22 cellular contexts compared by ENCODE assay signal in the genomic region with DNA sequence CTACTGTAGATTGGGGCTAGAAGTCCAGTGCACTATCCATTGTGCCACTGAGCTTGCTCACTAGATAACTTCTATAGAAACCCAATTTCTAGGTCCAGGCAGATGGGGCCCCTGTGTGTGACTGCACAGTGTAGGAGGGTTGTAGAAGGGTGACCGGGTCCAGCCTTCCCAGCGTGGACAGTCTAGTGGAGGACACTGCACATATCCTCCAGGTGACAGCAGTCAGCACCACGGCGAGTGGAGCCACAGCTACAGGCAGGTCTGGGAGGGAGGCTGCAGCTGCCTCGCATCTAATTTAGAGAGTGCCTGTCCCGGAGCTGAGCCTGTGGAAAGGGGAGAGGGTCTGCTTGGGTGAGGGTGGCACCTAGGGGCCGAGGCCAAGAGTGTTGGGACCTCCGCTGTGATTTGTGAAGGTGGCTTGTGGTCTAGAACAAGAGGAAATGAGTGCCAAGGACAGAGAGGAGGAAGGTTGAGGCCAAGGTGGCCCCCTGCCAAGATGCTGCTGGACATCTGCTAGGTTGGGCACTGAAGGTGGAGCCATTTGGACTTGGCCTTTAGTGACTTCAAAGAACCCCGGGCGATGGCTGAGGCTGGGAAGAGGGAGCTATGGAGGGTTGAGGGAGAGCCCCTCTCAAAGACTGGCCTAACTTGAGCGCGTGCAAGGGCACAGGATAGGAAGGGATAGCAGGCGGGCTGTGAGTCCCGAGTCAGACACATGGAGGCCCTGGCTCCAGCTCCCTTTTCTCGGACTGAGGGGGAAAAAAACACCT. TPM values are rescaled to one million over a fixed set of nuclear protein-coding genes. Genes with fewer than 3 reads are reported as not detected.
DNase-seq lines count a peak whose midpoint lies in the region; ATAC-seq and TF ChIP-seq lines count a peak whose summit lies in the region.
"Had no signal": no experiment of that assay in that cellular context is flagged by ENCODE, and none has a peak within 500 bp of the region (broad histone marks: within the 10 kb centered on the region; RNA-seq: fewer than 3 reads in every experiment).

No MANE protein-coding gene starts in this region.

- H3F3A ChIP-seq in neural progenitor cell (ENCODE audit: low read depth), result no peaks in the 10 kb centered on the region

- H3K4me1 Mint-ChIP-seq in Calu3 (ENCODE audit: low read depth, unreplicated experiment) (no peaks in the 10 kb centered on the region), neural progenitor cell (peaks cover 2% of the 10 kb centered on the region)

- no peaks in the 10 kb centered on the region for H3K79me2 ChIP-seq in neural progenitor cell (ENCODE audit: low read depth)

- intact Hi-C loops in Calu3 (cut with micrococcal nuclease; ENCODE audit: unreplicated experiment), result no loop called here

- no peak overlapping the region for H3K9ac ChIP-seq in neural progenitor cell

- H3K36me3 ChIP-seq in H7 (replicated peaks; ENCODE audit: control insufficient read depth, insufficient read depth, low read length) (peaks cover 5% of the 10 kb centered on the region), neural progenitor cell (no peaks in the 10 kb centered on the region)
- H3K36me3 ChIP-seq: thoracic aorta had no signal

- BruUV-seq in Calu3 (replicated peaks; lab: Mats Ljungman, UMichigan), result no TSS peak

- H3K4me1 ChIP-seq in neural progenitor cell, result no peaks in the 10 kb centered on the region
- H3K4me1 ChIP-seq: body of pancreas, heart right ventricle, lower lobe of right lung had no signal

- H4K20me1 ChIP-seq in neural progenitor cell (ENCODE audit: low read depth), result peaks cover 8% of the 10 kb centered on the region

- ATAC-seq in GM21360 (IDR thresholded peaks at IDR 0.05; ENCODE audit: unreplicated experiment), result no peak
- no peak for ATAC-seq in activated CD4-positive, CD25-positive, alpha-beta regulatory T cell treated with anti-CD3 and anti-CD28 coated beads, Interleukin-2, amount 50 U/mL, for 24 hours
- ATAC-seq: activated CD8-positive, alpha-beta T cell treated with anti-CD3 and anti-CD28 coated beads, Interleukin-2, amount 10 ng/mL, durations not matched to agents 7 days and 5 days; activated T-cell treated with anti-CD3 and anti-CD28 coated beads, Interleukin-2, amount 50 U/mL, for 72 hours; body of pancreas; right cardiac atrium had no signal

- TF ChIP-seq CTCF in Calu3 (IDR thresholded peaks at IDR 0.05; ENCODE audit: unreplicated experiment) (no peak), neural progenitor cell (IDR thresholded peaks at IDR 0.05) (no peak)

- no peaks in the 10 kb centered on the region for H3K9me3 ChIP-seq in neural progenitor cell (ENCODE audit: low read depth)
- H3K9me3 ChIP-seq: body of pancreas, heart right ventricle, lower lobe of right lung, thoracic aorta had no signal

- no peak overlapping the region for H2AFZ ChIP-seq in neural progenitor cell (replicated peaks)

- H3K4me3 ChIP-seq in H7 (ENCODE audit: insufficient read depth, low read depth, low read length) (no peak overlapping the region), neural progenitor cell (no peak overlapping the region)
- H3K4me3 ChIP-seq: body of pancreas, heart right ventricle, lower lobe of right lung, thoracic aorta had no signal

- H3K27me3 Mint-ChIP-seq in Calu3 (ENCODE audit: unreplicated experiment), result no peaks in the 10 kb centered on the region
- peaks cover 2% of the 10 kb centered on the region for H3K27me3 Mint-ChIP-seq in neural progenitor cell (ENCODE audit: insufficient read depth, low read depth)
- H3K27me3 Mint-ChIP-seq: CD4-positive, alpha-beta memory T cell had no signal

- H3K36me3 Mint-ChIP-seq in Calu3 (ENCODE audit: insufficient read depth, unreplicated experiment) (peaks cover 22% of the 10 kb centered on the region), neural progenitor cell (peaks cover 25% of the 10 kb centered on the region)

- no peaks in the 10 kb centered on the region for H3K9me3 Mint-ChIP-seq in Calu3 (ENCODE audit: low read depth, unreplicated experiment)
- no peaks in the 10 kb centered on the region for H3K9me3 Mint-ChIP-seq in neural progenitor cell
- H3K9me3 Mint-ChIP-seq: activated T-cell treated with anti-CD3 and anti-CD28 coated beads, Interleukin-2, amount 50 U/mL, for 72 hours; T-helper 2 cell treated with Interferon-gamma antibody and Interleukin-4, amounts not matched to agents 5 μg/mL and 100 μg/mL, for 36 hours had no signal

- no peaks in the 10 kb centered on the region for H3K27me3 ChIP-seq in H7 (ENCODE audit: control insufficient read depth, insufficient read depth, low read length)
- no peaks in the 10 kb centered on the region for H3K27me3 ChIP-seq in neural progenitor cell
- H3K27me3 ChIP-seq: body of pancreas, heart right ventricle had no signal

- no peak overlapping the region for H3K4me2 ChIP-seq in neural progenitor cell

- peak overlapping the region; percentile 60 for H3K27ac Mint-ChIP-seq in Calu3 (ENCODE audit: unreplicated experiment)
- peak overlapping the region; percentile 74 for H3K27ac Mint-ChIP-seq in neural progenitor cell
- H3K27ac Mint-ChIP-seq: activated CD8-positive, alpha-beta T cell treated with anti-CD3 and anti-CD28 coated beads, Interleukin-2, amount 10 ng/mL, durations not matched to agents 7 days and 5 days; activated T-cell treated with anti-CD3 and anti-CD28 coated beads, Interleukin-2, amount 50 U/mL, for 72 hours; T-helper 2 cell treated with Interferon-gamma antibody and Interleukin-4, amounts not matched to agents 5 μg/mL and 100 μg/mL, for 36 hours had no signal

- CTCF ChIA-PET in Calu3 (lab: Charles Lee), result no interaction called here

- H3K4me3 Mint-ChIP-seq in Calu3 (ENCODE audit: low read depth, unreplicated experiment) (no peak overlapping the region), neural progenitor cell (no peak overlapping the region)
- H3K4me3 Mint-ChIP-seq: activated CD8-positive, alpha-beta T cell treated with anti-CD3 and anti-CD28 coated beads, Interleukin-2, amount 10 ng/mL, durations not matched to agents 7 days and 5 days; activated T-cell treated with anti-CD3 and anti-CD28 coated beads, Interleukin-2, amount 50 U/mL, for 72 hours; CD4-positive, alpha-beta memory T cell; T-helper 2 cell treated with Interferon-gamma antibody and Interleukin-4, amounts not matched to agents 5 μg/mL and 100 μg/mL, for 36 hours had no signal

- no peak overlapping the region for H3K27ac ChIP-seq in neural progenitor cell
- H3K27ac ChIP-seq: body of pancreas, heart right ventricle, lower lobe of right lung, thoracic aorta, WERI-Rb-1 had no signal

- no peak for DNase-seq in Calu3
- peak; percentile 22 for DNase-seq in H7
- DNase-seq in ecto neural progenitor cell (ENCODE audit: low spot score), result peak; percentile 34
- DNase-seq in neural progenitor cell (ENCODE audit: low spot score), result no peak
- no peak for DNase-seq in NCI-H2196 (lab: John Stamatoyannopoulos, UW; ENCODE audit: unreplicated experiment)
- DNase-seq: activated CD8-positive, alpha-beta T cell treated with anti-CD3 and anti-CD28 coated beads, Interleukin-2, amount 10 ng/mL, durations not matched to agents 7 days and 5 days; activated T-cell treated with anti-CD3 and anti-CD28 coated beads, Interleukin-2, amount 50 U/mL, for 72 hours; CD4-positive, alpha-beta memory T cell; cortex of kidney; GOT3; heart right ventricle; Karpas-422; lower lobe of right lung; NCI-H1930; NK-92 treated with Interleukin-12 subunit alpha and Interleukin-12 subunit beta, amount 100 ng/mL, for 24 hours; right cardiac atrium; WERI-Rb-1 had no signal

RNA-seq across cellular contexts. Expression of gene TRAF3, which starts 46.0 kb away (rescaled TPM):
- 24.2 and 24.8 TPM in 2 replicates for total RNA-seq in Calu3 (2022)
- 5.5 and 11.5 TPM in 2 replicates for total RNA-seq in H7 (2014; rRNA removed; shearing (Covaris generic))
- 15.7 and 18.1 TPM in 2 replicates for total RNA-seq in neural progenitor cell (ENCODE audit: low replicate concordance)

Comparison
In these comparisons a context has a peak if more than half of its experiments do, and no peak if none do; other contexts are left out.
1. DNase-seq: peak in H7 (single experiment) and ecto neural progenitor cell (single experiment); none in Calu3 (single experiment), neural progenitor cell (single experiment) and NCI-H2196 (single experiment).